8 cellular contexts compared by ENCODE assay signal in genomic region chrX:101407748-101408529, GRCh38. TPM values are rescaled to one million over a fixed set of nuclear protein-coding genes. Genes with fewer than 3 reads are reported as not detected.
DNase-seq lines count a peak whose midpoint lies in the region; ATAC-seq and TF ChIP-seq lines count a peak whose summit lies in the region.

GLA (minus strand) TSS chrX:101407925; CDS start chrX:101407903, 22 bp downstream.
A gene with protein sequence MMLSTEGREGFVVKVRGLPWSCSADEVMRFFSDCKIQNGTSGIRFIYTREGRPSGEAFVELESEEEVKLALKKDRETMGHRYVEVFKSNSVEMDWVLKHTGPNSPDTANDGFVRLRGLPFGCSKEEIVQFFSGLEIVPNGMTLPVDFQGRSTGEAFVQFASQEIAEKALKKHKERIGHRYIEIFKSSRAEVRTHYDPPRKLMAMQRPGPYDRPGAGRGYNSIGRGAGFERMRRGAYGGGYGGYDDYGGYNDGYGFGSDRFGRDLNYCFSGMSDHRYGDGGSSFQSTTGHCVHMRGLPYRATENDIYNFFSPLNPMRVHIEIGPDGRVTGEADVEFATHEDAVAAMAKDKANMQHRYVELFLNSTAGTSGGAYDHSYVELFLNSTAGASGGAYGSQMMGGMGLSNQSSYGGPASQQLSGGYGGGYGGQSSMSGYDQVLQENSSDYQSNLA (plus strand): TSS chrX:101408222. CDS start chrX:101411989, 3,767 bp downstream.

- TF ChIP-seq RAD21 in SK-N-SH (IDR thresholded peaks at IDR 0.05; ENCODE audit: low read length) = no peak

- peak; percentile 91 for ATAC-seq in HG02571 (IDR thresholded peaks at IDR 0.05; ENCODE audit: unreplicated experiment)

- H3K4me1 ChIP-seq in SK-N-SH (ENCODE audit: control insufficient read depth in 1 of 2, insufficient read depth in 2 of 2, low read depth in 1 of 2, low read length in 1 of 2) = peaks cover 0 to 12% of the 10 kb centered on the region in 2 experiments; a peak in 2 of 4 replicates

- no peaks in the 10 kb centered on the region for H3K27me3 ChIP-seq in SK-N-SH (ENCODE audit: insufficient read depth)

- H3K36me3 ChIP-seq in SK-N-SH (replicated peaks in 1 of 2; ENCODE audit: control insufficient read depth in 1 of 2, insufficient read depth in 2 of 2, low read length in 1 of 2) = peaks cover 13 to 16% of the 10 kb centered on the region in 2 experiments

- H3K9me3 ChIP-seq in SK-N-SH = no peaks in the 10 kb centered on the region

- H3F3A ChIP-seq in SK-N-SH (replicated peaks; ENCODE audit: insufficient read depth) = no peaks in the 10 kb centered on the region

- CTCF ChIA-PET in SK-N-SH (lab: Yijun Ruan, JAX) = interaction anchor here (1.3 kb wide), 1 partner anchor 9 kb away, joined by 6 read pairs; no protein-coding TSS in a partner anchor

- POLR2A ChIA-PET in SK-N-SH (lab: Yijun Ruan, JAX) = interaction anchor here (1.0 to 1.3 kb wide), 2 partner anchors 10 to 17 kb away, joined by 4 to 10 read pairs; partner anchors contain the start of gene RPL36A

- DNase-seq in GM04503 (ENCODE audit: low read depth) (peak; percentile 95), NCI-H1048 (lab: John Stamatoyannopoulos, UW) (peak; percentile 85), SK-N-SH (peak; percentile 86), germinal center (ENCODE audit: low spot score) (peak; percentile 89), non-pigmented ciliary epithelial cell (ENCODE audit: low read depth) (peak; percentile 93), superior temporal gyrus (ENCODE audit: extremely low spot score) (peak; percentile 98)
- DNase-seq in activated naive CD4-positive, alpha-beta T cell treated with anti-CD3 and anti-CD28 coated beads, Interleukin-2, amount 50 U/mL, for 16 hours = peak; percentile 84

- 1% methylated on average over 35 of the region's 47 CpGs for WGBS in SK-N-SH (ENCODE audit: low lambda C conversion rate)

- peak within 1 kb of the TSS; percentile 91 for H2AFZ ChIP-seq in SK-N-SH (ENCODE audit: low read depth)

- peaks cover 20% of the 10 kb centered on the region; the same call in 1 of the 2 replicates for H4K20me1 ChIP-seq in SK-N-SH (ENCODE audit: insufficient read depth)

- H3K9ac ChIP-seq in SK-N-SH = peak within 1 kb of the TSS; percentile 91

- peaks cover 69% of the 10 kb centered on the region for H3K79me2 ChIP-seq in SK-N-SH (ENCODE audit: insufficient read depth)

- peak within 1 kb of the TSS; percentile 83 to 88 for H3K4me3 ChIP-seq in SK-N-SH (ENCODE audit: low read depth in 2 of 2, low read length in 1 of 2)

- TF ChIP-seq CTCF in SK-N-SH (IDR thresholded peaks at IDR 0.05) = 0 out of 2 replicates have a peak, but pooled peaks have one; percentile 30

- no peaks in the 10 kb centered on the region for H3K9me2 ChIP-seq in SK-N-SH

- peak within 1 kb of the TSS; percentile 86 to 90 for H3K27ac ChIP-seq in SK-N-SH (ENCODE audit: low read depth in 2 of 2, low read length in 1 of 2)

- peak in 1 of 2 experiments; percentile 1; a peak in 1 of 4 replicates for TF ChIP-seq EP300 in SK-N-SH (IDR thresholded peaks at IDR 0.05; ENCODE audit: borderline replicate concordance in 1 of 2, low read depth in 1 of 2, low read length in 1 of 2)

- peak within 1 kb of the TSS; percentile 88 for H3K4me2 ChIP-seq in SK-N-SH

TF ChIP-seq in SK-N-SH, 30 proteins besides CTCF, POLR2A, EP300 and RAD21 (continues in another document):
- TF ChIP-seq EZH2phosphoT487 (IDR thresholded peaks at IDR 0.05; ENCODE audit: borderline replicate concordance, low read depth) (no peak), PBX3 (IDR thresholded peaks at IDR 0.05) (peak; percentile 32; the same call in 1 of the 2 replicates), MEF2A (IDR thresholded peaks at IDR 0.05; ENCODE audit: borderline replicate concordance, low read depth) (no peak), RXRA (IDR thresholded peaks at IDR 0.05; ENCODE audit: borderline replicate concordance, low read depth) (no peak), TCF12 (IDR thresholded peaks at IDR 0.05) (peak; percentile 15; the same call in 1 of the 2 replicates), RCOR1 (IDR thresholded peaks at IDR 0.05; ENCODE audit: low read length) (no peak; the same call in 1 of the 2 replicates), FOSL2 (IDR thresholded peaks at IDR 0.05; ENCODE audit: borderline replicate concordance, low read depth) (no peak), REST (IDR thresholded peaks at IDR 0.05; ENCODE audit: low read depth, low read length) (0 out of 2 replicates have a peak, but pooled peaks have one; percentile 36), GABPA (IDR thresholded peaks at IDR 0.05; ENCODE audit: low read depth) (peak; percentile 46; the same call in 1 of the 2 replicates), NFIC (IDR thresholded peaks at IDR 0.05; ENCODE audit: borderline replicate concordance) (no peak), TEAD4 (IDR thresholded peaks at IDR 0.05; ENCODE audit: borderline replicate concordance, insufficient read depth) (no peak), YY1 (IDR thresholded peaks at IDR 0.05; ENCODE audit: low read depth) (peak; percentile 72; the same call in 1 of the 2 replicates), FOXM1 (IDR thresholded peaks at IDR 0.05; ENCODE audit: low read depth) (no peak), SIN3A (IDR thresholded peaks at IDR 0.05; ENCODE audit: borderline replicate concordance, low read depth, low read length) (0 out of 2 replicates have a peak, but pooled peaks have one; percentile 25), MXI1 (IDR thresholded peaks at IDR 0.05; ENCODE audit: low read depth, low read length) (peak; percentile 87), TAF1 (IDR thresholded peaks at IDR 0.05; ENCODE audit: borderline replicate concordance, low read depth, low read length) (peak; percentile 43; the same call in 1 of the 2 replicates), CHD2 (IDR thresholded peaks at IDR 0.05; ENCODE audit: low read length, partially characterized antibody) (peak; percentile 91), POLR2AphosphoS5 (IDR thresholded peaks at IDR 0.05; ENCODE audit: low read depth, low read length) (peak; percentile 61), SMC3 (IDR thresholded peaks at IDR 0.05; ENCODE audit: low read depth, low read length) (no peak), JUND (IDR thresholded peaks at IDR 0.05) (no peak)
- TF ChIP-seq, protein P1, sequence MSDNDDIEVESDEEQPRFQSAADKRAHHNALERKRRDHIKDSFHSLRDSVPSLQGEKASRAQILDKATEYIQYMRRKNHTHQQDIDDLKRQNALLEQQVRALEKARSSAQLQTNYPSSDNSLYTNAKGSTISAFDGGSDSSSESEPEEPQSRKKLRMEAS (IDR thresholded peaks at IDR 0.05; ENCODE audit: low read depth) = peak; percentile 69; the same call in 1 of the 2 replicates
- TF ChIP-seq, protein P2, sequence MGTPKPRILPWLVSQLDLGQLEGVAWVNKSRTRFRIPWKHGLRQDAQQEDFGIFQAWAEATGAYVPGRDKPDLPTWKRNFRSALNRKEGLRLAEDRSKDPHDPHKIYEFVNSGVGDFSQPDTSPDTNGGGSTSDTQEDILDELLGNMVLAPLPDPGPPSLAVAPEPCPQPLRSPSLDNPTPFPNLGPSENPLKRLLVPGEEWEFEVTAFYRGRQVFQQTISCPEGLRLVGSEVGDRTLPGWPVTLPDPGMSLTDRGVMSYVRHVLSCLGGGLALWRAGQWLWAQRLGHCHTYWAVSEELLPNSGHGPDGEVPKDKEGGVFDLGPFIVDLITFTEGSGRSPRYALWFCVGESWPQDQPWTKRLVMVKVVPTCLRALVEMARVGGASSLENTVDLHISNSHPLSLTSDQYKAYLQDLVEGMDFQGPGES (IDR thresholded peaks at IDR 0.05; ENCODE audit: low read depth, low read length) = peak; percentile 53

RNA-seq across cellular contexts. Expression of gene GLA, which starts in this region (rescaled TPM):
- 20.4 and 29.5 TPM in 2 replicates for polyA plus RNA-seq in SK-N-SH (2012; rRNA removed)
- polyA plus RNA-seq in SK-N-SH (2012; cell fraction: cytosol; rRNA removed) = 20.5 and 21.6 TPM in 2 replicates
- 25.4 and 52.5 TPM in 2 replicates for polyA plus RNA-seq in SK-N-SH (2012; cell fraction: nucleus; rRNA removed)

RNA-seq across cellular contexts. Expression of the second gene that starts in this region (rescaled TPM):
- polyA plus RNA-seq in SK-N-SH (2012; rRNA removed) = 32.5 and 44.9 TPM in 2 replicates
- 56.7 and 75.5 TPM in 2 replicates for polyA plus RNA-seq in SK-N-SH (2012; cell fraction: cytosol; rRNA removed)
- polyA plus RNA-seq in SK-N-SH (2012; cell fraction: nucleus; rRNA removed) = 10.4 and 21.6 TPM in 2 replicates

Comparison
In these comparisons a context has a peak if more than half of its experiments do, and no peak if none do; other contexts are left out.
1. Peak in every context shown above with its lines: DNase-seq, ATAC-seq, H3K4me3 ChIP-seq and H3K27ac ChIP-seq.